Comparison of ENCODE assay signal across 18 cellular contexts in the genomic region with DNA sequence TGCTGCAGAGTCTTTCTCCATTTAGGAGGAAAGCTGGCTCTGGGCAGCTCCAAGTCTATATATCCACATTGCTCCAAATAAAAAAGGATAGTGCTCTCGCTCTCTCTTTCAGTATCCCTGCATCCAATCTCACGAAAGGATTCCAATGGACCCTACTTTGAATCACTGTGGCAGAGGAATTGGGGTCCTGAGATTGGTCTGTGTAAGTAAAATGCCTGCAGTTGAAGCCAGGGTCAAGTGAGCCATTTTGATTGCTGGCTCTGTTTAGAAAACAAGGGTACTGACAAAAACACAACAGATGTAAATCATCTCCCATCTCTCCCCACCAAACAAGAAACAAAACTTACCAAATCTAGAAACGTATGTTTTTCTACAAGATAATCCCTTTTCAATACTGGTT. TPM values are rescaled to one million over a fixed set of nuclear protein-coding genes. Genes with fewer than 3 reads are reported as not detected.
DNase-seq lines count a peak whose midpoint lies in the region; ATAC-seq, FAIRE-seq and TF ChIP-seq lines count a peak whose summit lies in the region.
"Had no signal": no experiment of that assay in that cellular context is flagged by ENCODE, and none has a peak within 500 bp of the region (broad histone marks: within the 10 kb centered on the region; RNA-seq: fewer than 3 reads in every experiment).

No MANE protein-coding gene starts in this region.

- no peak overlapping the region for H3K23ac ChIP-seq in H1 (ENCODE audit: insufficient read length)

- no peak for TF ChIP-seq CTCF in GM23338 (conservative IDR thresholded peaks at IDR 0.05; ENCODE audit: low read depth in 2 of 2)
- no peak for TF ChIP-seq CTCF in H1 (IDR thresholded peaks at IDR 0.05; ENCODE audit: control extremely low read depth in 1 of 3, insufficient read depth in 1 of 3, low read depth in 1 of 3, low read length in 3 of 3)
- no peak for TF ChIP-seq CTCF in neural progenitor cell (IDR thresholded peaks at IDR 0.05)

- peaks cover 3 to 4% of the 10 kb centered on the region in 2 experiments; a peak in 2 of 4 replicates for H3K9me3 ChIP-seq in H1 (ENCODE audit: insufficient read depth in 2 of 2, low read depth in 1 of 2, low read length in 1 of 2)
- H3K9me3 ChIP-seq in neural progenitor cell (ENCODE audit: low read depth) = no peaks in the 10 kb centered on the region
- H3K9me3 ChIP-seq in T-helper 17 cell (ENCODE audit: control insufficient read depth, low read length, poor library complexity, severe bottlenecking) = no peaks in the 10 kb centered on the region
- H3K9me3 ChIP-seq: BLaER1 treated with 17β-estradiol and CSF1 and Interleukin-3, amounts not matched to agents 10 nM and 100 nM; HAP-1 had no signal

- peak; percentile 59 for ATAC-seq in GM23338
- no peak for ATAC-seq in T-helper 17 cell
- ATAC-seq: GM12878 had no signal

- TF ChIP-seq EP300 in H1 (IDR thresholded peaks at IDR 0.05; ENCODE audit: borderline replicate concordance in 1 of 2, low read depth in 2 of 2, low read length in 2 of 2) = no peak

- no peaks in the 10 kb centered on the region for H3K27me3 ChIP-seq in GM23338 (ENCODE audit: insufficient read depth)
- H3K27me3 ChIP-seq in H1 (replicated peaks in 1 of 4; ENCODE audit: control insufficient read depth in 3 of 4, extremely low read depth in 1 of 4, insufficient read depth in 3 of 4, low read length in 3 of 4) = no peaks in the 10 kb centered on the region
- no peaks in the 10 kb centered on the region for H3K27me3 ChIP-seq in neural progenitor cell
- H3K27me3 ChIP-seq: BLaER1 treated with 17β-estradiol and CSF1 and Interleukin-3, amounts not matched to agents 10 nM and 100 nM had no signal

- H4K20me1 ChIP-seq in GM23338 (replicated peaks; ENCODE audit: insufficient read depth) (no peaks in the 10 kb centered on the region), H1 (replicated peaks in 1 of 2; ENCODE audit: control insufficient read depth in 1 of 2, insufficient read depth in 2 of 2, low read length in 2 of 2) (no peaks in the 10 kb centered on the region), neural progenitor cell (ENCODE audit: low read depth) (no peaks in the 10 kb centered on the region)
- H4K20me1 ChIP-seq: BLaER1 treated with 17β-estradiol and CSF1 and Interleukin-3, amounts not matched to agents 10 nM and 100 nM had no signal

- H3K4me3 Mint-ChIP-seq in GM23338 = no peak overlapping the region
- no peak overlapping the region for H3K4me3 Mint-ChIP-seq in neural progenitor cell
- no peak overlapping the region for H3K4me3 Mint-ChIP-seq in T-helper 17 cell
- no peak overlapping the region for H3K4me3 Mint-ChIP-seq in activated T-helper 1 cell treated with anti-CD3 and anti-CD28 coated beads, Interleukin-12 subunit alpha, Interleukin-12 subunit beta, Interleukin-2, Interleukin-4 antibody, amounts not matched to agents 30 ng/mL and 10 ng/mL and 1 ng/mL, durations not matched to agents 14 hours and 24 hours and 36 hours
- H3K4me3 Mint-ChIP-seq: CD4-positive, CD25-positive, alpha-beta regulatory T cell had no signal

- no peak overlapping the region for H2AK5ac ChIP-seq in H1 (ENCODE audit: low read depth, low read length)

- no peak overlapping the region for H2BK12ac ChIP-seq in H1 (ENCODE audit: low read depth, low read length)

- H3K23me2 ChIP-seq in H1 (ENCODE audit: low read depth, low read length) = no peaks in the 10 kb centered on the region

- intact Hi-C loops in activated T-helper 1 cell treated with anti-CD3 and anti-CD28 coated beads, Interleukin-12 subunit alpha, Interleukin-12 subunit beta, Interleukin-2, Interleukin-4 antibody, amounts not matched to agents 30 ng/mL and 10 ng/mL and 1 ng/mL, durations not matched to agents 14 hours and 24 hours and 36 hours (cut with micrococcal nuclease) = no loop called here

- H3K36me3 ChIP-seq in GM23338 (ENCODE audit: insufficient read depth) (no peaks in the 10 kb centered on the region), H1 (ENCODE audit: control insufficient read depth in 2 of 4, insufficient read depth in 4 of 4, low read length in 3 of 4) (no peaks in the 10 kb centered on the region), neural progenitor cell (no peaks in the 10 kb centered on the region)
- H3K36me3 ChIP-seq: BLaER1 treated with 17β-estradiol and CSF1 and Interleukin-3, amounts not matched to agents 10 nM and 100 nM; HAP-1 had no signal

- peak; percentile 43 for DNase-seq in GM23338 (ENCODE audit: low spot score)
- DNase-seq in H1 (ENCODE audit: low read depth in 1 of 2, low spot score in 2 of 2) = no peak
- no peak for DNase-seq in neural progenitor cell (ENCODE audit: low spot score)
- peak; percentile 5 for DNase-seq in superior temporal gyrus (ENCODE audit: extremely low spot score)
- DNase-seq in T-helper 17 cell = no peak
- no peak for DNase-seq in NCI-H146 treated with DMSO at 0.1 percent for 48 hours (lab: John Stamatoyannopoulos, UW; ENCODE audit: unreplicated experiment)
- no peak for DNase-seq in activated T-helper 1 cell treated with anti-CD3 and anti-CD28 coated beads, Interleukin-12 subunit alpha, Interleukin-12 subunit beta, Interleukin-2, Interleukin-4 antibody, amounts not matched to agents 30 ng/mL and 10 ng/mL and 1 ng/mL, durations not matched to agents 14 hours and 24 hours and 36 hours (ENCODE audit: low spot score)
- DNase-seq: 8988T; ACHN; CD4-positive, CD25-positive, alpha-beta regulatory T cell; DMS 273 treated with DMSO at 0.1 percent for 48 hours; GM23248 had no signal

- H3K4me1 ChIP-seq in GM23338 (ENCODE audit: insufficient read depth) (peaks cover 29% of the 10 kb centered on the region), H1 (replicated peaks in 1 of 4; ENCODE audit: control insufficient read depth in 3 of 4, insufficient read depth in 4 of 4, low read length in 3 of 4) (peaks cover 0 to 9% (median 8%) of the 10 kb centered on the region in 4 experiments; a peak in 3 of 7 replicates), neural progenitor cell (peaks cover 9% of the 10 kb centered on the region)
- H3K4me1 ChIP-seq: BLaER1 treated with 17β-estradiol and CSF1 and Interleukin-3, amounts not matched to agents 10 nM and 100 nM had no signal

- H3K36me3 Mint-ChIP-seq in GM23338 (ENCODE audit: low read depth) = no peaks in the 10 kb centered on the region; the same call in 2 of the 3 replicates
- H3K36me3 Mint-ChIP-seq in neural progenitor cell = peaks cover 31% of the 10 kb centered on the region
- no peaks in the 10 kb centered on the region for H3K36me3 Mint-ChIP-seq in T-helper 17 cell (ENCODE audit: low read depth)
- no peaks in the 10 kb centered on the region for H3K36me3 Mint-ChIP-seq in activated T-helper 1 cell treated with anti-CD3 and anti-CD28 coated beads, Interleukin-12 subunit alpha, Interleukin-12 subunit beta, Interleukin-2, Interleukin-4 antibody, amounts not matched to agents 30 ng/mL and 10 ng/mL and 1 ng/mL, durations not matched to agents 14 hours and 24 hours and 36 hours (ENCODE audit: low read depth)
- H3K36me3 Mint-ChIP-seq: CD4-positive, CD25-positive, alpha-beta regulatory T cell had no signal

- H3K9me3 Mint-ChIP-seq in GM23338 (peaks cover 3% of the 10 kb centered on the region; the same call in 1 of the 3 replicates), neural progenitor cell (peaks cover 2% of the 10 kb centered on the region)
- H3K9me3 Mint-ChIP-seq in activated T-helper 1 cell treated with anti-CD3 and anti-CD28 coated beads, Interleukin-12 subunit alpha, Interleukin-12 subunit beta, Interleukin-2, Interleukin-4 antibody, amounts not matched to agents 30 ng/mL and 10 ng/mL and 1 ng/mL, durations not matched to agents 14 hours and 24 hours and 36 hours = no peaks in the 10 kb centered on the region

- H3K27ac Mint-ChIP-seq in GM23338 (peak overlapping the region; percentile 2; the same call in 1 of the 2 replicates), neural progenitor cell (no peak overlapping the region), T-helper 17 cell (no peak overlapping the region)
- H3K27ac Mint-ChIP-seq in activated T-helper 1 cell treated with anti-CD3 and anti-CD28 coated beads, Interleukin-12 subunit alpha, Interleukin-12 subunit beta, Interleukin-2, Interleukin-4 antibody, amounts not matched to agents 30 ng/mL and 10 ng/mL and 1 ng/mL, durations not matched to agents 14 hours and 24 hours and 36 hours = no peak overlapping the region
- H3K27ac Mint-ChIP-seq: CD4-positive, CD25-positive, alpha-beta regulatory T cell had no signal

- H3K14ac ChIP-seq in H1 (ENCODE audit: insufficient read length) = no peak overlapping the region

- H3K4me3 ChIP-seq in GM23338 (no peak overlapping the region), H1 (ENCODE audit: extremely low read depth in 1 of 4, insufficient read depth in 2 of 4, low read depth in 3 of 4, low read length in 4 of 4) (no peak overlapping the region), neural progenitor cell (no peak overlapping the region)
- H3K4me3 ChIP-seq: BLaER1 treated with 17β-estradiol and CSF1 and Interleukin-3, amounts not matched to agents 10 nM and 100 nM; GM12878; GM23248; HAP-1 had no signal

- no peak overlapping the region for H3K18ac ChIP-seq in H1 (ENCODE audit: extremely low read depth, low read length)

- no peak overlapping the region for H2BK5ac ChIP-seq in H1 (ENCODE audit: low read depth, low read length)

- no peak overlapping the region for H3K9ac ChIP-seq in H1 (replicated peaks in 1 of 4; ENCODE audit: extremely low read depth in 1 of 4, low read depth in 3 of 4, low read length in 3 of 4)
- H3K9ac ChIP-seq in neural progenitor cell = no peak overlapping the region
- H3K9ac ChIP-seq: BLaER1 treated with 17β-estradiol and CSF1 and Interleukin-3, amounts not matched to agents 10 nM and 100 nM; GM23248 had no signal

- H3K27ac ChIP-seq in GM23338 (ENCODE audit: low read depth) = no peak overlapping the region
- no peak overlapping the region for H3K27ac ChIP-seq in H1 (ENCODE audit: low read depth, low read length)
- no peak overlapping the region for H3K27ac ChIP-seq in neural progenitor cell
- H3K27ac ChIP-seq: BLaER1 treated with 17β-estradiol and CSF1 and Interleukin-3, amounts not matched to agents 10 nM and 100 nM; GM23248; HL-60 had no signal

- no peak for FAIRE-seq in H1 (lab: Jason Lieb, UNC)
- FAIRE-seq: GM12878, GM18507 had no signal

- POLR2A ChIA-PET in H1 (lab: Charles Lee; ENCODE audit: partially characterized antibody) = no interaction called here

- no peak overlapping the region for H2BK15ac ChIP-seq in H1 (ENCODE audit: low read length)

- no peak overlapping the region for H3K4me2 ChIP-seq in GM23338
- no peak overlapping the region for H3K4me2 ChIP-seq in H1 (ENCODE audit: insufficient read depth in 1 of 2, low read depth in 2 of 2, low read length in 2 of 2)
- no peak overlapping the region for H3K4me2 ChIP-seq in neural progenitor cell
- H3K4me2 ChIP-seq: BLaER1 treated with 17β-estradiol and CSF1 and Interleukin-3, amounts not matched to agents 10 nM and 100 nM had no signal

- H3K79me1 ChIP-seq in H1 (ENCODE audit: low read depth, low read length) = no peaks in the 10 kb centered on the region

- H4K5ac ChIP-seq in H1 (ENCODE audit: insufficient read length, low read depth, low read length) = no peak overlapping the region

- no peak overlapping the region for H2BK120ac ChIP-seq in H1 (replicated peaks; ENCODE audit: low read depth, low read length)

- H3K27me3 Mint-ChIP-seq in GM23338 (ENCODE audit: insufficient read depth, low read depth, poor library complexity) = no peaks in the 10 kb centered on the region
- peaks cover 2% of the 10 kb centered on the region for H3K27me3 Mint-ChIP-seq in neural progenitor cell (ENCODE audit: insufficient read depth, low read depth)
- peaks cover 10% of the 10 kb centered on the region for H3K27me3 Mint-ChIP-seq in T-helper 17 cell
- H3K27me3 Mint-ChIP-seq in activated T-helper 1 cell treated with anti-CD3 and anti-CD28 coated beads, Interleukin-12 subunit alpha, Interleukin-12 subunit beta, Interleukin-2, Interleukin-4 antibody, amounts not matched to agents 30 ng/mL and 10 ng/mL and 1 ng/mL, durations not matched to agents 14 hours and 24 hours and 36 hours (ENCODE audit: insufficient read depth) = peaks cover 6% of the 10 kb centered on the region
- H3K27me3 Mint-ChIP-seq: CD4-positive, CD25-positive, alpha-beta regulatory T cell had no signal

- no peaks in the 10 kb centered on the region for H3K9me2 ChIP-seq in GM23338 (ENCODE audit: insufficient read depth)

- CTCF ChIA-PET in H1 (lab: Charles Lee; ENCODE audit: partially characterized antibody) = interaction anchor here (1.0 to 2.1 kb wide), 2 partner anchors 23 to 27 kb away, joined by 3 to 9 read pairs; no protein-coding TSS in a partner anchor

- H3K79me2 ChIP-seq in GM23338 (replicated peaks; ENCODE audit: insufficient read depth) = no peaks in the 10 kb centered on the region
- H3K79me2 ChIP-seq in H1 (ENCODE audit: control insufficient read depth in 1 of 2, insufficient read depth in 2 of 2, low read length in 2 of 2) = no peaks in the 10 kb centered on the region
- no peaks in the 10 kb centered on the region for H3K79me2 ChIP-seq in neural progenitor cell (ENCODE audit: low read depth)

- H3K4ac ChIP-seq in H1 (replicated peaks; ENCODE audit: insufficient read length, low read depth, low read length) = no peak overlapping the region

- peaks cover 30% of the 10 kb centered on the region for H3K4me1 Mint-ChIP-seq in GM23338
- H3K4me1 Mint-ChIP-seq in neural progenitor cell = peaks cover 8% of the 10 kb centered on the region
- H3K4me1 Mint-ChIP-seq in T-helper 17 cell = no peaks in the 10 kb centered on the region
- no peaks in the 10 kb centered on the region for H3K4me1 Mint-ChIP-seq in activated T-helper 1 cell treated with anti-CD3 and anti-CD28 coated beads, Interleukin-12 subunit alpha, Interleukin-12 subunit beta, Interleukin-2, Interleukin-4 antibody, amounts not matched to agents 30 ng/mL and 10 ng/mL and 1 ng/mL, durations not matched to agents 14 hours and 24 hours and 36 hours (ENCODE audit: low read depth)
- H3K4me1 Mint-ChIP-seq: CD4-positive, CD25-positive, alpha-beta regulatory T cell had no signal

- H2BK20ac ChIP-seq in H1 (ENCODE audit: low read length) = no peak overlapping the region

- no peak overlapping the region for H4K8ac ChIP-seq in H1 (ENCODE audit: extremely low read depth, insufficient read depth, low read length)

- H4K91ac ChIP-seq in H1 (replicated peaks; ENCODE audit: insufficient read length, low read length) = no peak overlapping the region

- WGBS in H1 (ENCODE audit: extremely low coverage in 1 of 2, insufficient coverage in 1 of 2, insufficient read length in 1 of 2, insufficient replicate concordance in 2 of 2, low coverage in 1 of 2, low lambda C conversion rate in 2 of 2, missing lambda C conversion rate in 1 of 2), 2 experiments = 70% methylated on average over 3 of the region's 3 CpGs; no CpG with 5 or more reads in 1 of the 2 experiments

- H2AFZ ChIP-seq in GM23338 (peak overlapping the region; percentile 16), H1 (ENCODE audit: low read length) (peak overlapping the region; percentile 96), neural progenitor cell (replicated peaks) (peak overlapping the region; percentile 91)
- H2AFZ ChIP-seq: GM23248 had no signal

- H3K56ac ChIP-seq in H1 (replicated peaks; ENCODE audit: insufficient read length, low read depth, low read length) = no peak overlapping the region

- no peak for TF ChIP-seq POLR2A in H1 (IDR thresholded peaks at IDR 0.05; ENCODE audit: control extremely low read depth in 1 of 2, low read depth in 2 of 2, low read length in 2 of 2)

- TF ChIP-seq RAD21 in H1 (IDR thresholded peaks at IDR 0.05 in 1 of 2, conservative IDR thresholded peaks at IDR 0.05 in 1 of 2; ENCODE audit: low read depth in 2 of 2, low read length in 2 of 2) = no peak

- no peaks in the 10 kb centered on the region for H3F3A ChIP-seq in GM23338 (replicated peaks; ENCODE audit: low read depth)
- H3F3A ChIP-seq in neural progenitor cell (ENCODE audit: low read depth) = no peaks in the 10 kb centered on the region

RNA-seq across cellular contexts. Expression of a gene that starts 45.5 kb away (rescaled TPM):
- total RNA-seq in GM23338 (2014; rRNA removed; shearing (Covaris generic)) = not detected in 2 replicates
- polyA plus RNA-seq in GM23338 (2016; fragmentation: Nextera tagmentation; extraction: Ambion mirVana) = 0.30 TPM in 1 of 2 replicates, not detected in the other
- not detected in 2 replicates for total RNA-seq in H1 (2021; fragmentation: NEBNext Ultra II Directional; extraction: Animal tissue kit (Norgen Biotek cat#: 25700))
- 0.02 TPM in 1 of 2 replicates, not detected in the other for polyA plus RNA-seq in H1 (2011; rRNA removed)
- not detected for polyA plus RNA-seq in H1 (2011; cell fraction: cytosol; rRNA removed)
- polyA plus RNA-seq in H1 (2011; cell fraction: nucleus; rRNA removed) = 0.04 TPM
- polyA plus RNA-seq in H1 (2012, experiment 1 of 2) = 0.08 to 0.40 TPM (median 0.29 TPM) in 4 replicates
- not detected for polyA plus RNA-seq in H1 (2012, experiment 2 of 2)
- polyA plus RNA-seq in H1 (2013, experiment 1 of 2) = 0.06 TPM
- polyA plus RNA-seq in H1 (2013, experiment 2 of 2) = 0.13 TPM
- not detected in 2 replicates for polyA minus RNA-seq in H1 (2011; rRNA and poly(A)+ RNA removed)
- polyA minus RNA-seq in H1 (2011; cell fraction: cytosol; rRNA and poly(A)+ RNA removed) = not detected
- polyA minus RNA-seq in H1 (2011; cell fraction: nucleus; rRNA and poly(A)+ RNA removed) = 1.6 TPM
- total RNA-seq in neural progenitor cell (ENCODE audit: low replicate concordance) = 0.81 and 2.4 TPM in 2 replicates
- total RNA-seq in T-helper 17 cell = not detected
- total RNA-seq in activated T-helper 1 cell treated with anti-CD3 and anti-CD28 coated beads, Interleukin-12 subunit alpha, Interleukin-12 subunit beta, Interleukin-2, Interleukin-4 antibody, amounts not matched to agents 30 ng/mL and 10 ng/mL and 1 ng/mL, durations not matched to agents 14 hours and 24 hours and 36 hours = not detected in 2 replicates
- total RNA-seq: CD4-positive, CD25-positive, alpha-beta regulatory T cell; Daoy; GM12878 had no signal
- polyA plus RNA-seq: CD4-positive, CD25-positive, alpha-beta regulatory T cell had no signal

Comparison
In these comparisons a context has a peak if more than half of its experiments do, and no peak if none do; other contexts are left out.
1. DNase-seq: peak in GM23338 (single experiment) and superior temporal gyrus (single experiment); none in H1 (0 of 2), neural progenitor cell (single experiment), T-helper 17 cell (0 of 3), NCI-H146 treated with DMSO at 0.1 percent for 48 hours (single experiment) and activated T-helper 1 cell treated with anti-CD3 and anti-CD28 coated beads, Interleukin-12 subunit alpha, Interleukin-12 subunit beta, Interleukin-2, Interleukin-4 antibody, amounts not matched to agents 30 ng/mL and 10 ng/mL and 1 ng/mL, durations not matched to agents 14 hours and 24 hours and 36 hours (single experiment).
2. H2AFZ ChIP-seq: peak in every context shown above with its lines; median percentile 96 in H1; 91 in neural progenitor cell; 16 in GM23338.